In genomic region chr15:31262901-31263671, GRCh38 we compare ENCODE assay signal across 8 cellular contexts.
A peak's percentile ranks its signal among the peaks of the same experiment; 100 is the strongest.
DNase-seq lines count a peak whose midpoint lies in the region; ATAC-seq and TF ChIP-seq lines count a peak whose summit lies in the region.

No MANE protein-coding gene starts in this region.

- H3K9ac ChIP-seq in BLaER1 treated with 17β-estradiol and CSF1 and Interleukin-3, amounts not matched to agents 10 nM and 100 nM = peak overlapping the region; percentile 75 to 93 (median 85); a peak in 21 of 22 replicates

- H3K4me2 ChIP-seq in BLaER1 treated with 17β-estradiol and CSF1 and Interleukin-3, amounts not matched to agents 10 nM and 100 nM = peak overlapping the region; percentile 88 to 99 (median 96)

- H3K4me1 ChIP-seq in BLaER1 treated with 17β-estradiol and CSF1 and Interleukin-3, amounts not matched to agents 10 nM and 100 nM = peaks cover 67 to 92% (median 82%) of the 10 kb centered on the region in 10 experiments
- H3K4me1 ChIP-seq in RWPE2 (ENCODE audit: insufficient read depth, poor library complexity, severe bottlenecking) (peaks cover 9% of the 10 kb centered on the region), esophagus (ENCODE audit: control insufficient read depth in 2 of 2, insufficient read depth in 2 of 2, low read length in 1 of 2) (peaks cover 7 to 26% of the 10 kb centered on the region in 2 donors)

- TF ChIP-seq CTCF in RWPE2 (IDR thresholded peaks at IDR 0.05; ENCODE audit: poor library complexity, severe bottlenecking) (no peak), osteocyte (IDR thresholded peaks at IDR 0.05) (no peak)

- DNase-seq in RWPE2 (ENCODE audit: low spot score) (peak; percentile 45), osteocyte (ENCODE audit: extremely low spot score, unreplicated experiment) (peak; percentile 67), NCI-H128 (lab: John Stamatoyannopoulos, UW; ENCODE audit: unreplicated experiment) (no peak), NCI-H1417 treated with DMSO at 0.1 percent for 48 hours (lab: John Stamatoyannopoulos, UW) (no peak)
- no peak for DNase-seq in stimulated activated naive CD4-positive, alpha-beta T cell (lab: John Stamatoyannopoulos, UW)

- no peaks in the 10 kb centered on the region for H4K20me1 ChIP-seq in BLaER1 treated with 17β-estradiol and CSF1 and Interleukin-3, amounts not matched to agents 10 nM and 100 nM

- H3K4me1 Mint-ChIP-seq in osteocyte (ENCODE audit: unreplicated experiment) = peaks cover 21% of the 10 kb centered on the region

- ATAC-seq in GM21423 (IDR thresholded peaks at IDR 0.05; ENCODE audit: unreplicated experiment) (peak; percentile 20), RWPE2 (ENCODE audit: low read depth) (peak; percentile 43)

- no peak overlapping the region for H3K27ac Mint-ChIP-seq in osteocyte (ENCODE audit: unreplicated experiment)

- no peak overlapping the region; a peak in 1 of 20 replicates for H3K4me3 ChIP-seq in BLaER1 treated with 17β-estradiol and CSF1 and Interleukin-3, amounts not matched to agents 10 nM and 100 nM
- H3K4me3 ChIP-seq in RWPE2 (ENCODE audit: severe bottlenecking) (no peak overlapping the region), esophagus (ENCODE audit: low read depth in 1 of 2, low read length in 2 of 2) (no peak overlapping the region)

- H3K36me3 Mint-ChIP-seq in osteocyte (ENCODE audit: unreplicated experiment) = no peaks in the 10 kb centered on the region

- H3K27ac ChIP-seq in BLaER1 treated with 17β-estradiol and CSF1 and Interleukin-3, amounts not matched to agents 10 nM and 100 nM = peak overlapping the region; percentile 76 to 100 (median 98)
- peak overlapping the region; percentile 14 for H3K27ac ChIP-seq in RWPE2 (ENCODE audit: poor library complexity, severe bottlenecking)
- peak overlapping the region; percentile 86 to 97 for H3K27ac ChIP-seq in esophagus (ENCODE audit: low read depth in 2 of 2, low read length in 1 of 2)

- H3K4me3 Mint-ChIP-seq in osteocyte (ENCODE audit: unreplicated experiment) = no peak overlapping the region

- peaks cover 3% of the 10 kb centered on the region for H3K9me3 Mint-ChIP-seq in osteocyte (ENCODE audit: unreplicated experiment)

- H3K27me3 Mint-ChIP-seq in osteocyte (ENCODE audit: unreplicated experiment) = peaks cover 14% of the 10 kb centered on the region

- WGBS in esophagus, 2 donors = 71 to 73% methylated on average over 12 of the region's 12 CpGs

- no peaks in the 10 kb centered on the region for H3K36me3 ChIP-seq in BLaER1 treated with 17β-estradiol and CSF1 and Interleukin-3, amounts not matched to agents 10 nM and 100 nM
- no peaks in the 10 kb centered on the region for H3K36me3 ChIP-seq in RWPE2 (ENCODE audit: low read depth)
- no peaks in the 10 kb centered on the region for H3K36me3 ChIP-seq in esophagus (ENCODE audit: control insufficient read depth in 2 of 2, insufficient read depth in 2 of 2, low read length in 1 of 2)

- no peaks in the 10 kb centered on the region for H3K27me3 ChIP-seq in BLaER1 treated with 17β-estradiol and CSF1 and Interleukin-3, amounts not matched to agents 10 nM and 100 nM
- no peaks in the 10 kb centered on the region for H3K27me3 ChIP-seq in RWPE2 (ENCODE audit: insufficient read depth, poor library complexity, severe bottlenecking)
- H3K27me3 ChIP-seq in esophagus (ENCODE audit: control insufficient read depth in 1 of 2, insufficient read depth in 2 of 2, low read length in 2 of 2) = no peaks in the 10 kb centered on the region

- H3K9me3 ChIP-seq in BLaER1 treated with 17β-estradiol and CSF1 and Interleukin-3, amounts not matched to agents 10 nM and 100 nM (replicated peaks in 1 of 11) = no peaks in the 10 kb centered on the region
- H3K9me3 ChIP-seq in RWPE2 (ENCODE audit: severe bottlenecking) = no peaks in the 10 kb centered on the region
- no peaks in the 10 kb centered on the region for H3K9me3 ChIP-seq in esophagus (ENCODE audit: control insufficient read depth in 2 of 2, insufficient read depth in 1 of 2, low read depth in 1 of 2, low read length in 1 of 2)

Comparison
In these comparisons a context has a peak if more than half of its experiments do, and no peak if none do; other contexts are left out.
1. H3K27ac ChIP-seq: peak in every context shown above with its lines; median percentile 98 in BLaER1 treated with 17β-estradiol and CSF1 and Interleukin-3, amounts not matched to agents 10 nM and 100 nM; 92 in esophagus; 14 in RWPE2.
2. DNase-seq: peak in RWPE2 (single experiment) and osteocyte (single experiment); none in NCI-H128 (single experiment), NCI-H1417 treated with DMSO at 0.1 percent for 48 hours (single experiment) and stimulated activated naive CD4-positive, alpha-beta T cell (0 of 6).